Comparison of ENCODE assay signal across 1 cellular context in genomic region chr2:64359176-64359891, GRCh38.
TF ChIP-seq lines count a peak whose summit lies in the region.

No MANE protein-coding gene starts in this region.

TF ChIP-seq in SK-N-SH, 30 proteins besides CTCF, POLR2A, EP300 and RAD21 (continued from another document):
- TF ChIP-seq ZBTB33 (IDR thresholded peaks at IDR 0.05; ENCODE audit: borderline replicate concordance, low read depth) (no peak), MEF2A (IDR thresholded peaks at IDR 0.05; ENCODE audit: borderline replicate concordance, low read depth) (no peak), EZH2phosphoT487 (IDR thresholded peaks at IDR 0.05; ENCODE audit: borderline replicate concordance, low read depth) (no peak), TCF12 (IDR thresholded peaks at IDR 0.05) (no peak), NFIC (IDR thresholded peaks at IDR 0.05; ENCODE audit: borderline replicate concordance) (no peak), POLR2AphosphoS5 (IDR thresholded peaks at IDR 0.05; ENCODE audit: low read depth, low read length) (no peak), NRF1 (IDR thresholded peaks at IDR 0.05; ENCODE audit: low read depth, low read length) (no peak), TAF1 (IDR thresholded peaks at IDR 0.05; ENCODE audit: borderline replicate concordance, low read depth, low read length) (no peak)
